Comparison of ENCODE assay signal across 9 cellular contexts in the genomic region with DNA sequence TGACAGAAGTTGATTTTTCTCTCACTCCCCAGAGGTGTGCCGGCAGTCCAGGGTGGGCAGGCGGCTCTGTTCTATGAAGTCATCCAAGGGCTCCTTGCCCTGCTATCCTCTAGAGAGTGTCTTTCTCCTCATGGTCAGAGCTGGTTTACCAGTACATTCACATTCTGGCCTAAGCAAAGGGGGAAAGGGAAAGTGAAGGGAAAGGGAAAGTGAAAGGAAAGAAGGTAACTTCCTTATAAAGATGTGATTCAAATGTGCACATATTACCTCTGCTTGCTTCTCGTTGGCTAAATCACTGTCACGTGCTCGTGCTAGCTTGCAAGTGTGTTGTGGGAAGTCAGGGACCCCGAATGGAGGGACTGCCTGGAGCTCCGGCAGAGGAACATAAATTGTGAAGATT. TPM values are rescaled to one million over a fixed set of nuclear protein-coding genes. Genes with fewer than 3 reads are reported as not detected.
DNase-seq lines count a peak whose midpoint lies in the region; ATAC-seq, FAIRE-seq and TF ChIP-seq lines count a peak whose summit lies in the region.
"Had no signal": no experiment of that assay in that cellular context is flagged by ENCODE, and none has a peak within 500 bp of the region (broad histone marks: within the 10 kb centered on the region; RNA-seq: fewer than 3 reads in every experiment).

No MANE protein-coding gene starts in this region.

- ATAC-seq in HG02973 (IDR thresholded peaks at IDR 0.05; ENCODE audit: unreplicated experiment) (peak; percentile 49), T-helper 17 cell (peak; percentile 50), Right ventricle myocardium superior (ENCODE audit: poor library complexity) (no peak)

- H3K9me3 ChIP-seq in T-helper 17 cell (ENCODE audit: control insufficient read depth, low read length, poor library complexity, severe bottlenecking) = no peaks in the 10 kb centered on the region

- intact Hi-C loops in Right ventricle myocardium superior (cut with DNase I) = no loop called here

- no peak for FAIRE-seq in D721Med (lab: Jason Lieb, UNC)
- FAIRE-seq: kidney had no signal

- H3K4me3 ChIP-seq in fibroblast of pulmonary artery (replicated peaks; ENCODE audit: low read depth, low read length) = no peak overlapping the region

- DNase-seq in AML-193 (lab: John Stamatoyannopoulos, UW) = peak; percentile 4 to 7
- DNase-seq in T-helper 17 cell = no peak
- DNase-seq in fibroblast of pulmonary artery (ENCODE audit: low read depth) = peak; percentile 43
- no peak for DNase-seq in D721Med (ENCODE audit: insufficient read length, low spot score)
- no peak for DNase-seq in AG20443 (ENCODE audit: low spot score)
- DNase-seq in Right ventricle myocardium superior = no peak
- DNase-seq in NCI-H345 treated with DMSO at 0.1 percent for 48 hours (lab: John Stamatoyannopoulos, UW; ENCODE audit: unreplicated experiment) = no peak
- DNase-seq: kidney had no signal

- H3K27me3 Mint-ChIP-seq in T-helper 17 cell = peaks cover 11% of the 10 kb centered on the region

- H3K27ac Mint-ChIP-seq in T-helper 17 cell = peak overlapping the region; percentile 47

- H3K36me3 Mint-ChIP-seq in T-helper 17 cell (ENCODE audit: low read depth) = no peaks in the 10 kb centered on the region

- no peak for TF ChIP-seq CTCF in fibroblast of pulmonary artery (IDR thresholded peaks at IDR 0.05; ENCODE audit: low read length, missing control alignments)
- TF ChIP-seq CTCF in D721Med (IDR thresholded peaks at IDR 0.05; ENCODE audit: insufficient read depth, missing control alignments) = no peak

- peaks cover 39% of the 10 kb centered on the region for H3K4me1 Mint-ChIP-seq in T-helper 17 cell

- H3K4me3 Mint-ChIP-seq in T-helper 17 cell = peak overlapping the region; percentile 43

RNA-seq across cellular contexts. Expression of gene HTATIP2, which starts 2.9 kb away (rescaled TPM):
- 10 to 100 TPM; 17.1 to 18.8 TPM for total RNA-seq in T-helper 17 cell
- total RNA-seq in Right ventricle myocardium superior = 21.4 TPM

RNA-seq across cellular contexts. Expression of gene PRMT3, which starts 26.9 kb away (rescaled TPM):
- total RNA-seq in T-helper 17 cell (10 to 100 TPM; 10.1 to 12.2 TPM), Right ventricle myocardium superior (13.3 TPM)

Comparison
In these comparisons a context has a peak if more than half of its experiments do, and no peak if none do; other contexts are left out.
1. DNase-seq: peak in AML-193 (2 of 2) and fibroblast of pulmonary artery (single experiment); none in T-helper 17 cell (0 of 3), D721Med (single experiment), AG20443 (single experiment), Right ventricle myocardium superior (single experiment) and NCI-H345 treated with DMSO at 0.1 percent for 48 hours (single experiment).